Comparison of ENCODE assay signal across 8 cellular contexts in the genomic region with DNA sequence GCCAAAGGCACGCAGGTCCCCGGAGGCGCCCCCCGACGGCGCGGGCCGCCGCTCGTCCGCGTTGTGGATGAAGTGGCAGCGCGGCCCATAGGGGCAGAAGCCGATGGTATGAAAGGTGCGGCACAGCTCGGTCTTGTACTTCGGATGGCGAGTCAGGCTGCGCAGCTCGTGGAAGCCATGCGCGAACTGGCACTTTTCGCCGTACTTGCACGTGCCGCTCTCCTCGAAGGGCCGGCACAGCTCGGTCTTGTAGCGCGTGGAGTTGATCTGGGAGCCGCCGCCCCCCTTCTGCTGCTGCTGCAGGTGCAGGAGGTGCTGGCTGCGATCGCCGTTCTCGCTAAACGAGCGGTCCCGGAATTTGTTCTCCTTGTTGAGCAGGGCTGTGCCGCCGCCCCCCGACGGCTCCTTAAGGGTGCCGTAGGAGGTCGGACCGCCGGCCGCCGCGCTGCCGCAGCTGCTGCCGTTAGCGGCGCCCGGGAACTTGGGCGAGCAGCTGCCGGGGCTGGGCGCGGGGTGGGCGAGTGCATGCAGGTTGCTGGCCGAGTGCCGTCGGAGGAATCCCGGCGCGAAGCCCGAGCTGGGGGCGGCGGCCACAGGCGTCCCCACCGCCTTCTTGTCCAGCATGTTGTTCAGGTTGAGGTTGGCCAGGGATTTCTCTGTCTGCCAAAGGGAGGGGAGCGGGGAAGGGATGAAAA. TPM values are rescaled to one million over a fixed set of nuclear protein-coding genes. Genes with fewer than 3 reads are reported as not detected.
DNase-seq lines count a peak whose midpoint lies in the region; ATAC-seq and TF ChIP-seq lines count a peak whose summit lies in the region.

No MANE protein-coding gene starts in this region.

- peak overlapping the region; percentile 95 for H3K27ac Mint-ChIP-seq in activated naive CD8-positive, alpha-beta T cell treated with anti-CD3 and anti-CD28 coated beads for 36 hours

- in situ Hi-C loops in gastrocnemius medialis (cut with MboI; ENCODE audit: low sequenced_read_pairs in 4 of 4) = loop anchor here (5.0 to 25.0 kb wide), 6 partner anchors 50 to 388 kb away; no protein-coding TSS in a partner anchor

- H3K36me3 ChIP-seq in SJSA1 = peaks cover 53% of the 10 kb centered on the region
- peaks cover 35% of the 10 kb centered on the region for H3K36me3 ChIP-seq in right atrium auricular region
- peaks cover 0 to 17% of the 10 kb centered on the region in 2 donors for H3K36me3 ChIP-seq in gastrocnemius medialis

- H3K36me3 Mint-ChIP-seq in activated naive CD8-positive, alpha-beta T cell treated with anti-CD3 and anti-CD28 coated beads for 36 hours = peaks cover 37% of the 10 kb centered on the region

- H3K4me1 ChIP-seq in SJSA1 (replicated peaks) (peaks cover 65% of the 10 kb centered on the region), right atrium auricular region (peaks cover 0 to 56% of the 10 kb centered on the region in 2 donors), gastrocnemius medialis (peaks cover 47 to 54% of the 10 kb centered on the region in 2 donors)

- TF ChIP-seq CTCF in right atrium auricular region (IDR thresholded peaks at IDR 0.05) = no peak
- TF ChIP-seq CTCF in gastrocnemius medialis (IDR thresholded peaks at IDR 0.05 in 4 of 5, conservative IDR thresholded peaks at IDR 0.05 in 1 of 5) = no peak

- H3K27me3 ChIP-seq in SJSA1 (replicated peaks) (no peaks in the 10 kb centered on the region), right atrium auricular region (no peaks in the 10 kb centered on the region), gastrocnemius medialis (no peaks in the 10 kb centered on the region)

- H3K4me3 Mint-ChIP-seq in activated naive CD8-positive, alpha-beta T cell treated with anti-CD3 and anti-CD28 coated beads for 36 hours = peak overlapping the region; percentile 96

- H3K4me3 ChIP-seq in SJSA1 = peak overlapping the region; percentile 81
- peak overlapping the region; percentile 79 to 92 for H3K4me3 ChIP-seq in right atrium auricular region
- H3K4me3 ChIP-seq in gastrocnemius medialis = peak overlapping the region; percentile 76 to 99 (median 96)

- intact Hi-C loops in gastrocnemius medialis (cut with DNase I; ENCODE audit: low total_unique reads) = loop anchor here (5.0 kb wide), 1 partner anchor 398 kb away; no protein-coding TSS in a partner anchor

- H3K27ac ChIP-seq in SJSA1 (peak overlapping the region; percentile 88), right atrium auricular region (peak overlapping the region; percentile 99 to 100), gastrocnemius medialis (peak overlapping the region; percentile 99 to 100 (median 100))

- H3K9me3 ChIP-seq in SJSA1 (replicated peaks) (no peaks in the 10 kb centered on the region), right atrium auricular region (no peaks in the 10 kb centered on the region), gastrocnemius medialis (no peaks in the 10 kb centered on the region)

- DNase-seq in NCI-H82 (lab: John Stamatoyannopoulos, UW) (peak; percentile 66), NCI-H82 treated with DMSO at 0.1 percent for 48 hours (lab: John Stamatoyannopoulos, UW; ENCODE audit: unreplicated experiment) (no peak), SJSA1 (ENCODE audit: low read depth in 1 of 2, low spot score in 2 of 2) (peak; percentile 54 to 71), right atrium auricular region (ENCODE audit: low spot score) (no peak), gastrocnemius medialis (peak; percentile 52 to 57), NCI-H774 (lab: John Stamatoyannopoulos, UW) (no peak)
- DNase-seq in activated naive CD8-positive, alpha-beta T cell treated with anti-CD3 and anti-CD28 coated beads for 36 hours = peak; percentile 79

- no peak for TF ChIP-seq POLR2A in gastrocnemius medialis (IDR thresholded peaks at IDR 0.05)

- H3K4me1 Mint-ChIP-seq in activated naive CD8-positive, alpha-beta T cell treated with anti-CD3 and anti-CD28 coated beads for 36 hours = peaks cover 48% of the 10 kb centered on the region

- ATAC-seq in gastrocnemius medialis (peak in 1 of 2 donors; percentile 1), GM18498 (IDR thresholded peaks at IDR 0.05; ENCODE audit: unreplicated experiment) (no peak)

- H3K27me3 Mint-ChIP-seq in activated naive CD8-positive, alpha-beta T cell treated with anti-CD3 and anti-CD28 coated beads for 36 hours = no peaks in the 10 kb centered on the region

- H3K9me3 Mint-ChIP-seq in activated naive CD8-positive, alpha-beta T cell treated with anti-CD3 and anti-CD28 coated beads for 36 hours = no peaks in the 10 kb centered on the region

RNA-seq across cellular contexts. Expression of a gene that starts 1.2 kb away (rescaled TPM):
- 1.9 and 4.0 TPM in 2 replicates for total RNA-seq in SJSA1 (2014; rRNA removed; shearing (Covaris generic))
- 10 to 100 TPM; 58.2 to 58.4 TPM for total RNA-seq in activated naive CD8-positive, alpha-beta T cell treated with anti-CD3 and anti-CD28 coated beads for 36 hours
- total RNA-seq in right atrium auricular region = 10 to 100 TPM; 43.2 to 47.3 TPM
- total RNA-seq in gastrocnemius medialis = 10 to 100 TPM; 15.5 to 58.6 (median 44.8) TPM

Comparison
In these comparisons a context has a peak if more than half of its experiments do, and no peak if none do; other contexts are left out.
1. DNase-seq: peak in NCI-H82 (single experiment), SJSA1 (2 of 2), activated naive CD8-positive, alpha-beta T cell treated with anti-CD3 and anti-CD28 coated beads for 36 hours (single experiment) and gastrocnemius medialis (2 of 2); none in NCI-H82 treated with DMSO at 0.1 percent for 48 hours (single experiment), right atrium auricular region (single experiment) and NCI-H774 (single experiment).
2. Peak in every context shown above with its lines, with median percentiles within 50 percentile points of each other: H3K27ac ChIP-seq and H3K4me3 ChIP-seq.